ENCODE assay signal across 15 cellular contexts in the genomic region with DNA sequence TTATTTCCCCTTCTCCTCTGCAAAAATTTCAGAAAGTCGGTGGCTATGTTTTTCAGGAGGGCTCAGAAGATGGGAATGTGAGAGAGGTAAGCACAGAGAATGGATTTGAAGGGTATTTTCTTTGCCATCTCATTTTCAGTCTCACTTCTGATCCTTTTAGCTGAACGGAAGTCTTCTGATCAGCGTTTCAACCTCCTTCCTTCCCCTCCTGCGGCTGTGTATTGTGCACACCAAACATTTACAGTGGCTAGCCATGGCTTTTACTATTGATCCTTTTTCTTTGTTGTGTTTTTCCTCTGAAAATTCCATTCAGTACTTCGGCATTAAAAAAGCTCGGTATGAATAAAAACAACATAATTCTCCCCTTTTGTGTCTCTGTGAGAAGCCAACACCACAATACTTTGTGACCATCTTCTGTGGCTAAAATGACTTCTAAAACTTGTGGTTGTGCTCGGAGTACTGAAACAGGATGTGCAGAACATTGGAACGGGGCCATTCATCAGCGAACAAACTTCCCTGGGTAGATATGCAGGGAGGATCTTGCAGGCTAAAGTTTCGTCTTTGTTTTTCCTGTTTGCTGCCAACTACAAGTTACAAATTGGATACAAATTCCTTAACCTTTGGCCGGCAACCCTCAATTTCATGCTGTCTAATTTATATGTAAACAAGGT.
DNase-seq lines count a peak whose midpoint lies in the region; ATAC-seq, FAIRE-seq and TF ChIP-seq lines count a peak whose summit lies in the region.
"Had no signal": no experiment of that assay in that cellular context is flagged by ENCODE, and none has a peak within 500 bp of the region (broad histone marks: within the 10 kb centered on the region; RNA-seq: fewer than 3 reads in every experiment).

No MANE protein-coding gene starts in this region.

- TF ChIP-seq EP300 in HepG2 (IDR thresholded peaks at IDR 0.05; ENCODE audit: low read depth in 2 of 2, low read length in 2 of 2) = no peak
- no peak for TF ChIP-seq EP300 in HepG2 (CRISPR knock-in tag; IDR thresholded peaks at IDR 0.05; ENCODE audit: borderline replicate concordance)

- FAIRE-seq in HepG2 (lab: Jason Lieb, UNC) = no peak
- FAIRE-seq: K562 had no signal

- H3K9me3 Mint-ChIP-seq in type B pancreatic cell (peaks cover 25% of the 10 kb centered on the region), osteocyte (ENCODE audit: unreplicated experiment) (peaks cover 20% of the 10 kb centered on the region)

- H3K36me3 Mint-ChIP-seq in type B pancreatic cell (no peaks in the 10 kb centered on the region), osteocyte (ENCODE audit: unreplicated experiment) (no peaks in the 10 kb centered on the region)
- H3K36me3 Mint-ChIP-seq: stimulated activated naive B cell treated with anti-CD40 and anti-IgM and Interleukin-4, amounts not matched to agents 10 μg/mL and 1 μg/mL and 100 μg/mL, for 72 hours had no signal

- H3K27ac ChIP-seq in liver (ENCODE audit: low read depth in 1 of 2, low read length in 2 of 2) (no peak overlapping the region), HepG2 (ENCODE audit: extremely low read length, insufficient read depth, low read length) (no peak overlapping the region)
- H3K27ac ChIP-seq: WERI-Rb-1 had no signal

- H3K4me1 ChIP-seq in liver (ENCODE audit: control insufficient read depth in 4 of 4, insufficient read depth in 4 of 4, low read length in 3 of 4) (peaks cover 0 to 3% (median 0%) of the 10 kb centered on the region in 4 donors), HepG2 (ENCODE audit: insufficient read depth, low read length) (no peaks in the 10 kb centered on the region)

- peak in 1 of 2 donors; percentile 8 for TF ChIP-seq RAD21 in liver (IDR thresholded peaks at IDR 0.05)
- no peak for TF ChIP-seq RAD21 in HepG2 (CRISPR knock-in tag; IDR thresholded peaks at IDR 0.05)

- peaks cover 13% of the 10 kb centered on the region for H3K4me1 Mint-ChIP-seq in type B pancreatic cell (ENCODE audit: unreplicated experiment)
- no peaks in the 10 kb centered on the region for H3K4me1 Mint-ChIP-seq in osteocyte (ENCODE audit: unreplicated experiment)

- ATAC-seq in HepG2 = no peak
- ATAC-seq: K562; stimulated activated naive B cell treated with anti-CD40 and anti-IgM and Interleukin-4, amounts not matched to agents 10 μg/mL and 1 μg/mL and 100 μg/mL, for 72 hours had no signal

- no peak overlapping the region for H3K27ac Mint-ChIP-seq in type B pancreatic cell
- H3K27ac Mint-ChIP-seq in osteocyte (ENCODE audit: unreplicated experiment) = no peak overlapping the region
- H3K27ac Mint-ChIP-seq: stimulated activated naive B cell treated with anti-CD40 and anti-IgM and Interleukin-4, amounts not matched to agents 10 μg/mL and 1 μg/mL and 100 μg/mL, for 72 hours had no signal

- H3K9ac ChIP-seq in liver (ENCODE audit: low read depth in 1 of 2, low read length in 2 of 2) (no peak overlapping the region), HepG2 (ENCODE audit: insufficient read depth, low read depth, low read length) (no peak overlapping the region)

- H3K4me2 ChIP-seq in HepG2 (ENCODE audit: low read depth, low read length) = no peak overlapping the region

- H3K79me2 ChIP-seq in HepG2 (ENCODE audit: insufficient read depth, low read length) = no peaks in the 10 kb centered on the region

- WGBS in liver = 42% methylated on average over 11 of the region's 11 CpGs
- WGBS in HepG2 (ENCODE audit: low lambda C conversion rate) = 10% methylated on average over 11 of the region's 11 CpGs

- H3K4me3 ChIP-seq in liver (ENCODE audit: low read depth in 1 of 3, low read length in 3 of 3) (no peak overlapping the region), HepG2 (replicated peaks in 1 of 3; ENCODE audit: insufficient read depth in 1 of 3, low read depth in 2 of 3, low read length in 3 of 3) (no peak overlapping the region)
- H3K4me3 ChIP-seq: K562, skin epidermis had no signal

- no peaks in the 10 kb centered on the region for H4K20me1 ChIP-seq in HepG2 (ENCODE audit: insufficient read depth, low read length)

- H3K36me3 ChIP-seq in liver (ENCODE audit: control insufficient read depth in 4 of 4, insufficient read depth in 3 of 4, low read depth in 1 of 4, low read length in 3 of 4) (no peaks in the 10 kb centered on the region), HepG2 (replicated peaks in 1 of 2; ENCODE audit: control insufficient read depth in 1 of 2, insufficient read depth in 2 of 2, low read length in 2 of 2) (no peaks in the 10 kb centered on the region)
- H3K36me3 ChIP-seq: WERI-Rb-1 had no signal

- no peak for TF ChIP-seq POLR2A in HepG2 (IDR thresholded peaks at IDR 0.05; ENCODE audit: insufficient read depth in 1 of 2, low read depth in 2 of 2, low read length in 2 of 2)

- H3K9me3 ChIP-seq in liver (ENCODE audit: control insufficient read depth in 4 of 4, low read length in 3 of 4) (no peaks in the 10 kb centered on the region), HepG2 (ENCODE audit: low read length) (0 out of 2 replicates have a peak, but pooled peaks cover 13% of the 10 kb centered on the region)

- BruUV-seq in HepG2 (replicated peaks; lab: Mats Ljungman, UMichigan) = no TSS peak

- DNase-seq in HepG2 (ENCODE audit: low spot score) (no peak), UCSD-AML1 (lab: John Stamatoyannopoulos, UW; ENCODE audit: unreplicated experiment) (peak; percentile 21), left kidney (ENCODE audit: low read depth, low spot score) (peak; percentile 26), type B pancreatic cell (ENCODE audit: extremely low spot score, unreplicated experiment) (no peak), NCI-H774 (lab: John Stamatoyannopoulos, UW) (no peak), osteocyte (ENCODE audit: extremely low spot score, unreplicated experiment) (no peak), cerebellum (ENCODE audit: low spot score) (no peak)
- DNase-seq: HCEC 1CT; NCI-H146; NCI-H446; stimulated activated naive B cell treated with anti-CD40 and anti-IgM and Interleukin-4, amounts not matched to agents 10 μg/mL and 1 μg/mL and 100 μg/mL, for 72 hours; WERI-Rb-1 had no signal

- intact Hi-C loops in HepG2 (cut with micrococcal nuclease; ENCODE audit: unreplicated experiment) = loop anchor here (10.0 kb wide), 1 partner anchor 1645 kb away; no protein-coding TSS in a partner anchor

- CTCF ChIA-PET in HepG2 (lab: Yijun Ruan, JAX; ENCODE audit: low intra/inter-chr PET ratio, low total read pairs) = no interaction called here

- TF ChIP-seq CTCF in liver (IDR thresholded peaks at IDR 0.05; ENCODE audit: low read depth, low read length, missing input control) (no peak), HepG2 (CRISPR knock-in tag; IDR thresholded peaks at IDR 0.05) (no peak), type B pancreatic cell (conservative IDR thresholded peaks at IDR 0.05) (no peak), osteocyte (IDR thresholded peaks at IDR 0.05) (no peak)

- H3K27me3 ChIP-seq in liver (ENCODE audit: control insufficient read depth in 4 of 4, insufficient read depth in 4 of 4, low read length in 3 of 4) (peaks cover 0 to 2% (median 0%) of the 10 kb centered on the region in 4 donors), HepG2 (ENCODE audit: control insufficient read depth in 1 of 2, insufficient read depth in 2 of 2, low read length in 2 of 2) (no peaks in the 10 kb centered on the region)

- no peak overlapping the region for H2AFZ ChIP-seq in HepG2 (ENCODE audit: low read length)

- H3K4me3 Mint-ChIP-seq in type B pancreatic cell (peak overlapping the region; percentile 40), osteocyte (ENCODE audit: unreplicated experiment) (no peak overlapping the region)
- H3K4me3 Mint-ChIP-seq: stimulated activated naive B cell treated with anti-CD40 and anti-IgM and Interleukin-4, amounts not matched to agents 10 μg/mL and 1 μg/mL and 100 μg/mL, for 72 hours had no signal

- H3K27me3 Mint-ChIP-seq in type B pancreatic cell = no peaks in the 10 kb centered on the region
- no peaks in the 10 kb centered on the region for H3K27me3 Mint-ChIP-seq in osteocyte (ENCODE audit: unreplicated experiment)
- H3K27me3 Mint-ChIP-seq: stimulated activated naive B cell treated with anti-CD40 and anti-IgM and Interleukin-4, amounts not matched to agents 10 μg/mL and 1 μg/mL and 100 μg/mL, for 72 hours had no signal

- POLR2A ChIA-PET in HepG2 (lab: Yijun Ruan, JAX) = no interaction called here

- in situ Hi-C loops in HepG2 (cut with HindIII; ENCODE audit: extremely low pct_ligation_motif_present, low pct_unique_long_range_greater_than_20kb) = no loop called here

TF ChIP-seq in liver, 16 proteins besides CTCF, POLR2A, EP300 and RAD21:
- TF ChIP-seq RXRA (IDR thresholded peaks at IDR 0.05) (no peak), NR2F2 (IDR thresholded peaks at IDR 0.05) (peak; percentile 46)

TF ChIP-seq in HepG2, 621 proteins besides CTCF, POLR2A, EP300 and RAD21 (continues in another document):
- TF ChIP-seq ZNF768 (CRISPR knock-in tag; IDR thresholded peaks at IDR 0.05) (no peak), SMAD3 (CRISPR knock-in tag; IDR thresholded peaks at IDR 0.05) (no peak), CSRNP1 (CRISPR knock-in tag; IDR thresholded peaks at IDR 0.05) (no peak), ZNF205 (CRISPR knock-in tag; IDR thresholded peaks at IDR 0.05) (no peak), HOXA5 (CRISPR knock-in tag; IDR thresholded peaks at IDR 0.05) (no peak), ZNF549 (CRISPR knock-in tag; IDR thresholded peaks at IDR 0.05) (no peak)

Comparison
In these comparisons a context has a peak if more than half of its experiments do, and no peak if none do; other contexts are left out.
1. DNase-seq: peak in UCSD-AML1 (single experiment) and left kidney (single experiment); none in HepG2 (single experiment), type B pancreatic cell (single experiment), NCI-H774 (single experiment), osteocyte (single experiment) and cerebellum (single experiment).